30 cellular contexts compared by ENCODE assay signal in the genomic region with DNA sequence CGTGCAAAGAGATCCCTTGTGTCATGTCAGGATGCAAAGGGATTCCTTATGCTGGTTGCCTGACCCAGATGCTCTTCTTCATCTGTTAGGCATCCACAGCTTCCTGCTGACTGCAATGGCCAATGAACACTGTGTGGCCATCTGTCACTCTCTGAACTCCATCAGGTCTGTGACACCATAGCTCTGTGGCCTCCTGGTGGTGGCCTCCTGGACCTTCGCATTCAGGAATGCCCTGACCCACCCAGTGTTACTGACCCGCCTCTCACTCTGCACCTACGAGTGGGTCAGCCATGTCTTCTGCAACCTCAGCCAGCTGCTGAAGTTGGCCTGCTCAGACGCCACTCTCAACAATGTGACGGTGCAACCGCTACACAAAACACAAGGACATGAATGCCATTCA.
"Had no signal": no experiment of that assay in that cellular context is flagged by ENCODE, and none has a peak within 500 bp of the region (broad histone marks: within the 10 kb centered on the region; RNA-seq: fewer than 3 reads in every experiment).

No MANE protein-coding gene starts in this region.

- H3K9ac ChIP-seq: neural progenitor cell, parathyroid adenoma had no signal

- H3K4me3 Mint-ChIP-seq: mesothelial cell of epicardium; naive B cell; nephron; neural progenitor cell; stimulated activated memory B cell treated with anti-CD40 and anti-IgM and Interleukin-4, amounts not matched to agents 10 μg/mL and 1 μg/mL and 100 μg/mL, for 72 hours had no signal

- H2AFZ ChIP-seq: neural progenitor cell, parathyroid adenoma had no signal

- H3K36me3 ChIP-seq: esophagus squamous epithelium, gastrocnemius medialis, left lung, neural progenitor cell, right lobe of liver, tibial artery, upper lobe of left lung, uterus had no signal

- H3K4me3 ChIP-seq: coronary artery, esophagus squamous epithelium, gastrocnemius medialis, left lung, mucosa of descending colon, neural progenitor cell, right lobe of liver, testis, tibial artery, upper lobe of left lung, uterus had no signal

- H3K27ac ChIP-seq: coronary artery, esophagus squamous epithelium, gastrocnemius medialis, left lung, neural progenitor cell, parathyroid adenoma, right lobe of liver, testis, tibial artery, upper lobe of left lung, uterus had no signal

- H3K27me3 ChIP-seq: esophagus squamous epithelium, left lung, right lobe of liver, testis, tibial artery, upper lobe of left lung, uterus had no signal

- H3K4me2 ChIP-seq: neural progenitor cell had no signal

- H3K27ac Mint-ChIP-seq: mesothelial cell of epicardium; nephron; neural progenitor cell; progenitor cell of endocrine pancreas; stimulated activated memory B cell treated with anti-CD40 and anti-IgM and Interleukin-4, amounts not matched to agents 10 μg/mL and 1 μg/mL and 100 μg/mL, for 72 hours had no signal

- DNase-seq: dermis blood vessel endothelial cell; effector memory CD4-positive, alpha-beta T cell; erythroblast; esophagus squamous epithelium; foreskin fibroblast; gastrocnemius medialis; head of caudate nucleus; kidney; left lung; mesenchymal stem cell; mucosa of descending colon; naive B cell; right lobe of liver; small intestine; stimulated activated CD4-positive, alpha-beta T cell treated with anti-CD3 and anti-CD28 coated beads, Interleukin-12 subunit alpha, Interleukin-12 subunit beta, amount 100 ng/mL, for 4 hours; stimulated activated CD4-positive, alpha-beta T cell treated with anti-CD3 and anti-CD28 coated beads, Interleukin-1b, Interleukin-23, amount 100 ng/mL, for 48 hours; stimulated activated CD4-positive, alpha-beta T cell treated with anti-CD3 and anti-CD28 coated beads, Interleukin-4, amount 100 ng/mL, for 1 hour; stimulated activated naive CD8-positive, alpha-beta T cell treated with anti-CD3 and anti-CD28 coated beads, Interleukin-15, Interleukin-2, amounts not matched to agents 100 U/mL and 50 U/mL, for 24 hours; substantia nigra; testis; tibial artery; upper lobe of left lung; uterus had no signal

- H3K9me3 Mint-ChIP-seq: stimulated activated memory B cell treated with anti-CD40 and anti-IgM and Interleukin-4, amounts not matched to agents 10 μg/mL and 1 μg/mL and 100 μg/mL, for 72 hours had no signal

- H3K9me3 ChIP-seq: esophagus squamous epithelium, mucosa of descending colon, testis, uterus had no signal

- ATAC-seq: gastrocnemius medialis; left lung; stimulated activated memory B cell treated with anti-CD40 and anti-IgM and Interleukin-4, amounts not matched to agents 10 μg/mL and 1 μg/mL and 100 μg/mL, for 72 hours had no signal

- H3K4me1 Mint-ChIP-seq: mesothelial cell of epicardium, nephron, neural progenitor cell had no signal

- H3K79me2 ChIP-seq: parathyroid adenoma had no signal

- H3K36me3 Mint-ChIP-seq: mesothelial cell of epicardium; naive B cell; neural progenitor cell; stimulated activated memory B cell treated with anti-CD40 and anti-IgM and Interleukin-4, amounts not matched to agents 10 μg/mL and 1 μg/mL and 100 μg/mL, for 72 hours had no signal

- H3K4me1 ChIP-seq: esophagus squamous epithelium, gastrocnemius medialis, left lung, neural progenitor cell, parathyroid adenoma, right lobe of liver, testis, tibial artery, upper lobe of left lung, uterus had no signal
